9 cellular contexts compared by ENCODE assay signal in genomic region chr2:41933585-41934322, GRCh38.
DNase-seq lines count a peak whose midpoint lies in the region; ATAC-seq and TF ChIP-seq lines count a peak whose summit lies in the region.
"Had no signal": no experiment of that assay in that cellular context is flagged by ENCODE, and none has a peak within 500 bp of the region (broad histone marks: within the 10 kb centered on the region; RNA-seq: fewer than 3 reads in every experiment).

No MANE protein-coding gene starts in this region.

- DNase-seq in CD1c-positive myeloid dendritic cell (ENCODE audit: extremely low spot score) = peak; percentile 24
- peak; percentile 60 for DNase-seq in RWPE1 (ENCODE audit: low spot score)
- DNase-seq in fibroblast of peridontal ligament (ENCODE audit: extremely low read depth) = peak; percentile 96
- no peak for DNase-seq in osteocyte (ENCODE audit: extremely low spot score, unreplicated experiment)
- DNase-seq in stimulated activated CD8-positive, alpha-beta memory T cell treated with anti-CD3 and anti-CD28 coated beads, Interleukin-4, amount 100 ng/mL, for 48 hours = no peak
- DNase-seq in SHP77 (lab: John Stamatoyannopoulos, UW) = no peak
- DNase-seq in UCSD-AML1 (lab: John Stamatoyannopoulos, UW; ENCODE audit: unreplicated experiment) = no peak

- peak overlapping the region; percentile 43 for H3K4me3 Mint-ChIP-seq in osteocyte (ENCODE audit: unreplicated experiment)

- no peaks in the 10 kb centered on the region for H3K27me3 Mint-ChIP-seq in osteocyte (ENCODE audit: unreplicated experiment)

- no peak overlapping the region for H3K27ac ChIP-seq in RWPE1

- CTCF ChIA-PET in RWPE1 (lab: Yijun Ruan, JAX) = no interaction called here

- peak overlapping the region; percentile 93 for H3K27ac Mint-ChIP-seq in osteocyte (ENCODE audit: unreplicated experiment)
- H3K27ac Mint-ChIP-seq: activated T-helper 2 cell treated with anti-CD3 and anti-CD28 coated beads, Interferon-gamma antibody, Interleukin-2, Interleukin-4, amounts not matched to agents 10 μg/mL and 5 μg/mL and 100 μg/mL, durations not matched to agents 14 hours and 24 hours and 36 hours had no signal

- peaks cover 85% of the 10 kb centered on the region for H3K4me1 Mint-ChIP-seq in osteocyte (ENCODE audit: unreplicated experiment)

- no peak for ATAC-seq in GM21381 (IDR thresholded peaks at IDR 0.05; ENCODE audit: unreplicated experiment)

- no peaks in the 10 kb centered on the region for H3K36me3 Mint-ChIP-seq in osteocyte (ENCODE audit: unreplicated experiment)

- H3K9me3 Mint-ChIP-seq in osteocyte (ENCODE audit: unreplicated experiment) = no peaks in the 10 kb centered on the region
- H3K9me3 Mint-ChIP-seq: activated T-helper 2 cell treated with anti-CD3 and anti-CD28 coated beads, Interferon-gamma antibody, Interleukin-2, Interleukin-4, amounts not matched to agents 10 μg/mL and 5 μg/mL and 100 μg/mL, durations not matched to agents 14 hours and 24 hours and 36 hours had no signal

- no peak for TF ChIP-seq CTCF in RWPE1 (conservative IDR thresholded peaks at IDR 0.05; ENCODE audit: low read depth)
- no peak for TF ChIP-seq CTCF in osteocyte (IDR thresholded peaks at IDR 0.05)

- POLR2A ChIA-PET in RWPE1 (lab: Yijun Ruan, JAX; ENCODE audit: low non-redundant PET) = no interaction called here

Comparison
In these comparisons a context has a peak if more than half of its experiments do, and no peak if none do; other contexts are left out.
1. DNase-seq: peak in CD1c-positive myeloid dendritic cell (single experiment), RWPE1 (single experiment) and fibroblast of peridontal ligament (single experiment); none in osteocyte (single experiment), stimulated activated CD8-positive, alpha-beta memory T cell treated with anti-CD3 and anti-CD28 coated beads, Interleukin-4, amount 100 ng/mL, for 48 hours (single experiment), SHP77 (0 of 2) and UCSD-AML1 (single experiment).